Comparison of ENCODE assay signal across 8 cellular contexts in genomic region chr6:37103169-37104039, GRCh38.
DNase-seq lines count a peak whose midpoint lies in the region; ATAC-seq and TF ChIP-seq lines count a peak whose summit lies in the region.

No MANE protein-coding gene starts in this region.

- TF ChIP-seq CTCF in fibroblast of the aortic adventitia (IDR thresholded peaks at IDR 0.05; ENCODE audit: insufficient read depth, low read length): no peak
- TF ChIP-seq CTCF in nephron progenitor cell (IDR thresholded peaks at IDR 0.05): no peak
- no peak for TF ChIP-seq CTCF in GM10248 (IDR thresholded peaks at IDR 0.05; ENCODE audit: control extremely low read depth, extremely low read depth, low read depth, missing control alignments)

- DNase-seq in stimulated activated CD4-positive, alpha-beta T cell treated with anti-CD3 and anti-CD28 coated beads, Interleukin-15, amount 100 ng/mL, for 24 hours: peak; percentile 25
- no peak for DNase-seq in stimulated activated CD4-positive, alpha-beta T cell treated with anti-CD3 and anti-CD28 coated beads, Interleukin-4, amount 100 ng/mL, for 4 hours
- DNase-seq in NCI-H2171 (lab: John Stamatoyannopoulos, UW) (peak; percentile 62), fibroblast of the aortic adventitia (ENCODE audit: low read depth) (peak; percentile 50), nephron progenitor cell (peak; percentile 41), GM10248 (ENCODE audit: extremely low spot score) (no peak)
- DNase-seq in activated T-cell treated with anti-CD3 and anti-CD28 coated beads, Interleukin-2, amount 50 U/mL, for 24 hours: no peak

- peak overlapping the region; percentile 39 for H3K4me3 ChIP-seq in fibroblast of the aortic adventitia (ENCODE audit: low read depth, low read length)

- ATAC-seq in HG03565 (IDR thresholded peaks at IDR 0.05; ENCODE audit: unreplicated experiment): no peak

- H3K36me3 Mint-ChIP-seq in activated T-cell treated with anti-CD3 and anti-CD28 coated beads, Interleukin-2, amount 50 U/mL, for 24 hours (ENCODE audit: low read depth): no peaks in the 10 kb centered on the region
- H3K36me3 Mint-ChIP-seq in nephron progenitor cell (ENCODE audit: low read depth): no peaks in the 10 kb centered on the region

- peaks cover 44% of the 10 kb centered on the region for H3K4me1 Mint-ChIP-seq in activated T-cell treated with anti-CD3 and anti-CD28 coated beads, Interleukin-2, amount 50 U/mL, for 24 hours (ENCODE audit: low read depth)
- peaks cover 71% of the 10 kb centered on the region for H3K4me1 Mint-ChIP-seq in nephron progenitor cell

- H3K27ac Mint-ChIP-seq in activated T-cell treated with anti-CD3 and anti-CD28 coated beads, Interleukin-2, amount 50 U/mL, for 24 hours: peak overlapping the region; percentile 83
- H3K27ac Mint-ChIP-seq in nephron progenitor cell: peak overlapping the region; percentile 74

- H3K4me3 Mint-ChIP-seq in activated T-cell treated with anti-CD3 and anti-CD28 coated beads, Interleukin-2, amount 50 U/mL, for 24 hours: peak overlapping the region; percentile 73
- peak overlapping the region; percentile 77 for H3K4me3 Mint-ChIP-seq in nephron progenitor cell

- CTCF ChIA-PET in GM10248 (lab: Yijun Ruan, JAX): interaction anchor here (1.1 to 2.6 kb wide), 7 partner anchors 8 to 76 kb away, joined by 3 to 14 read pairs (median 4); no protein-coding TSS in a partner anchor

- H3K27me3 Mint-ChIP-seq in activated T-cell treated with anti-CD3 and anti-CD28 coated beads, Interleukin-2, amount 50 U/mL, for 24 hours: no peaks in the 10 kb centered on the region
- H3K27me3 Mint-ChIP-seq in nephron progenitor cell (ENCODE audit: low read depth, poor library complexity): no peaks in the 10 kb centered on the region

- no peaks in the 10 kb centered on the region for H3K9me3 Mint-ChIP-seq in activated T-cell treated with anti-CD3 and anti-CD28 coated beads, Interleukin-2, amount 50 U/mL, for 24 hours
- H3K9me3 Mint-ChIP-seq in nephron progenitor cell: no peaks in the 10 kb centered on the region

- POLR2A ChIA-PET in GM10248 (lab: Yijun Ruan, JAX): interaction anchor here (0.6 kb wide), 2 partner anchors 11 to 503 kb away, joined by 4 to 5 read pairs; no protein-coding TSS in a partner anchor

Comparison
In these comparisons a context has a peak if more than half of its experiments do, and no peak if none do; other contexts are left out.
1. DNase-seq: peak in stimulated activated CD4-positive, alpha-beta T cell treated with anti-CD3 and anti-CD28 coated beads, Interleukin-15, amount 100 ng/mL, for 24 hours (single experiment), NCI-H2171 (single experiment), fibroblast of the aortic adventitia (single experiment) and nephron progenitor cell (single experiment); none in stimulated activated CD4-positive, alpha-beta T cell treated with anti-CD3 and anti-CD28 coated beads, Interleukin-4, amount 100 ng/mL, for 4 hours (0 of 2), activated T-cell treated with anti-CD3 and anti-CD28 coated beads, Interleukin-2, amount 50 U/mL, for 24 hours (single experiment) and GM10248 (single experiment).